20 cellular contexts compared by ENCODE assay signal in the genomic region with DNA sequence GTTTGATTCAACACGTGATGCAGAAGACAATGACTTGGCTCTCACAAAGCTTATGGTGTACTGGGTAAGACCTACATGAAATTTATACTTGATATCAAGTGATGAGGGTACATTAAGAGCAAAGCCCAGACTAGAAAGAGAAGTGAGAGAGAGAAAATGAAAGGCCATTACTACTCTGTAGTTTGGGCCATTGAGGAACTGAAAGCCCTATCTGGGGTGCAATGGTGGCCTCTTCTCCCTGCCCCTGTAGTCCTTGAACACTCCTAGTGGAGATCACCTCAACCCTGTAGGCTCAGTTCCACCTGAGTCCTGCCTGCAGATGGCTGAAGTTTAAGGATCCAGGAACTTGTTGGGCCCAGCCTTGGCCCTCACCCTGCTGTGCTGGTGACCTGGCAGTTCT.
DNase-seq lines count a peak whose midpoint lies in the region; ATAC-seq, FAIRE-seq and TF ChIP-seq lines count a peak whose summit lies in the region.
"Had no signal": no experiment of that assay in that cellular context is flagged by ENCODE, and none has a peak within 500 bp of the region (broad histone marks: within the 10 kb centered on the region; RNA-seq: fewer than 3 reads in every experiment).

No MANE protein-coding gene starts in this region.

- H3K27me3 ChIP-seq in vagina, result no peaks in the 10 kb centered on the region
- H3K27me3 ChIP-seq: BLaER1 treated with 17β-estradiol and CSF1 and Interleukin-3, amounts not matched to agents 10 nM and 100 nM; thyroid gland had no signal

- FAIRE-seq in kidney (lab: Jason Lieb, UNC), result no peak

- no peak overlapping the region for H3K9ac ChIP-seq in kidney (ENCODE audit: low read length in 2 of 2)
- H3K9ac ChIP-seq: BLaER1 treated with 17β-estradiol and CSF1 and Interleukin-3, amounts not matched to agents 10 nM and 100 nM had no signal

- DNase-seq in kidney (peak; percentile 30), ACHN (no peak), vagina (ENCODE audit: extremely low spot score in 2 of 2) (no peak)
- DNase-seq: activated CD4-positive, alpha-beta T cell treated with anti-CD3 and anti-CD28 coated beads, Interleukin-2, amount 10 ng/mL, durations not matched to agents 7 days and 5 days; activated naive CD8-positive, alpha-beta T cell treated with anti-CD3 and anti-CD28 coated beads, Interleukin-2, amount 50 U/mL, for 24 hours; activated T-cell treated with anti-CD3 and anti-CD28 coated beads, Interleukin-2, amount 50 U/mL, for 24 hours; central memory CD4-positive, alpha-beta T cell; effector memory CD8-positive, alpha-beta T cell; lower lobe of right lung; natural killer cell; NCI-H2081 treated with DMSO at 0.1 percent for 48 hours; SHP77 treated with DMSO at 0.1 percent for 48 hours; stimulated activated CD4-positive, alpha-beta T cell treated with anti-CD3 and anti-CD28 coated beads, Interleukin-2, amount 100 ng/mL, for 24 hours; thyroid gland had no signal

- in situ Hi-C loops in ACHN (cut with HindIII; ENCODE audit: low pct_ligation_motif_present, low pct_unique_long_range_greater_than_20kb, low sequenced_read_pairs), result no loop called here

- intact Hi-C loops in kidney (cut with DNase I) (no loop called here), vagina (cut with DNase I) (no loop called here)

- H3K36me3 ChIP-seq in kidney (ENCODE audit: control insufficient read depth in 1 of 2, insufficient read depth in 2 of 2, low read length in 2 of 2) (no peaks in the 10 kb centered on the region), vagina (no peaks in the 10 kb centered on the region)
- H3K36me3 ChIP-seq: BLaER1 treated with 17β-estradiol and CSF1 and Interleukin-3, amounts not matched to agents 10 nM and 100 nM; lower lobe of right lung; thyroid gland had no signal

- ATAC-seq in GM18858 (IDR thresholded peaks at IDR 0.05; ENCODE audit: unreplicated experiment) (peak; percentile 65), GM21515 (IDR thresholded peaks at IDR 0.05; ENCODE audit: unreplicated experiment) (peak; percentile 84), HG03039 (IDR thresholded peaks at IDR 0.05; ENCODE audit: unreplicated experiment) (peak; percentile 48), HG02840 (IDR thresholded peaks at IDR 0.05; ENCODE audit: low FRiP score, unreplicated experiment) (no peak), HG02678 (IDR thresholded peaks at IDR 0.05; ENCODE audit: unreplicated experiment) (no peak)
- ATAC-seq: activated naive CD8-positive, alpha-beta T cell treated with anti-CD3 and anti-CD28 coated beads, Interleukin-2, amount 50 U/mL, for 24 hours; effector memory CD8-positive, alpha-beta T cell; lower lobe of right lung; natural killer cell had no signal

- TF ChIP-seq POLR2A in vagina (IDR thresholded peaks at IDR 0.05), result no peak

- H3K4me1 ChIP-seq in kidney (ENCODE audit: control insufficient read depth in 1 of 2, insufficient read depth in 1 of 2, low read depth in 1 of 2, low read length in 2 of 2) (no peaks in the 10 kb centered on the region), vagina (no peaks in the 10 kb centered on the region)
- H3K4me1 ChIP-seq: BLaER1 treated with 17β-estradiol and CSF1 and Interleukin-3, amounts not matched to agents 10 nM and 100 nM; lower lobe of right lung; thyroid gland had no signal

- H3K27ac ChIP-seq in kidney (ENCODE audit: low read depth in 2 of 2, low read length in 2 of 2) (no peak overlapping the region), vagina (no peak overlapping the region)
- H3K27ac ChIP-seq: BLaER1 treated with 17β-estradiol and CSF1 and Interleukin-3, amounts not matched to agents 10 nM and 100 nM; lower lobe of right lung; thyroid gland had no signal

- TF ChIP-seq CTCF in kidney (IDR thresholded peaks at IDR 0.05; ENCODE audit: borderline replicate concordance, extremely low read depth, insufficient read depth), result no peak
- no peak for TF ChIP-seq CTCF in vagina (IDR thresholded peaks at IDR 0.05)

- no peaks in the 10 kb centered on the region for H3K9me3 ChIP-seq in kidney (ENCODE audit: control insufficient read depth in 1 of 2, low read length in 2 of 2)
- no peaks in the 10 kb centered on the region for H3K9me3 ChIP-seq in vagina
- H3K9me3 ChIP-seq: BLaER1 treated with 17β-estradiol and CSF1 and Interleukin-3, amounts not matched to agents 10 nM and 100 nM; lower lobe of right lung; thyroid gland had no signal

- no peak overlapping the region for H3K4me3 ChIP-seq in kidney (ENCODE audit: low read length in 2 of 2)
- H3K4me3 ChIP-seq in vagina, result no peak overlapping the region
- H3K4me3 ChIP-seq: BLaER1 treated with 17β-estradiol and CSF1 and Interleukin-3, amounts not matched to agents 10 nM and 100 nM; lower lobe of right lung; thyroid gland had no signal

Comparison
In these comparisons a context has a peak if more than half of its experiments do, and no peak if none do; other contexts are left out.
1. ATAC-seq: peak in GM18858 (single experiment), GM21515 (single experiment) and HG03039 (single experiment); none in HG02840 (single experiment) and HG02678 (single experiment).